ENCODE assay signal across 9 cellular contexts in the genomic region with DNA sequence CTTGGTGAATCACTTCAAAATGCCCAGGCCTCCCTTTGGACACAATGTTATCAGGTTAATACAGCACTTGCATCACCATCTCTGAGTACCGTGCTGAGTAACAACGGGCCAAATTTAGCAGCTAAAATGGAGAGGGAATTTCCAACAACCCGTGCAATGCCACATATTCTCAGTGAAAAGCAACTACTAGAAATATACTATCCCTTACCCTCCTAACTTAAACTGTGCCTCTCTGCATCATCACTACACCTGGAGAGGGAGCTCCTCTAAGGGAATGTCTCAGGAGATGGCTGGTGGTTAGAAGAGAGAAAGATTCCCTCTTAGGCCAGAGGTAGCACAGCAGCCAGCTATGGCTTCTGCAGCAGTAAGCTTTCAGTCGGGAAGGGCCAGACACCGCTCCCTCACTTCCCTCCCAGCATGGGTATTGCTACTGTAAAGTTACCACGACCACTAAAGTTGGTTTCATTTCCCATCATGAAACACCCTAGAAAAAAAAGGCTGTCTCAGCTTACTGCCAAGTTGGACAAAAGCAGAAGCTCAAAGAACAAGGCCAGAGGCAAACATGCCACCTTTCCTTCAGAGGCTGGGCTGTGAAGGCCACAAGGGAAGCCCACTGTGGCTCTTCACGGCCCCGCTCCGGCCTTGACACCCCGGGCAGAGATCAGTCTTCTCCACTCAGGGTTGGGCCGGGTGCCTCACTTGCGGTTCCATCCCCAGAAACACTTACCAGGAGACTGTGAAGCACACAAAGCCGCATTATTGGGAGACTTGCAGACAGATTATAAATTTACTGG. TPM values are rescaled to one million over a fixed set of nuclear protein-coding genes. Genes with fewer than 3 reads are reported as not detected.
DNase-seq lines count a peak whose midpoint lies in the region; ATAC-seq and TF ChIP-seq lines count a peak whose summit lies in the region.
"Had no signal": no experiment of that assay in that cellular context is flagged by ENCODE, and none has a peak within 500 bp of the region (broad histone marks: within the 10 kb centered on the region; RNA-seq: fewer than 3 reads in every experiment).

No MANE protein-coding gene starts in this region.

- in situ Hi-C loops in brain microvascular endothelial cell (cut with HindIII; ENCODE audit: low pct_ligation_motif_present, low sequenced_read_pairs): no loop called here

- intact Hi-C loops in left lung (cut with DNase I): no loop called here

- H3K27me3 ChIP-seq in brain microvascular endothelial cell (replicated peaks): no peaks in the 10 kb centered on the region
- H3K27me3 ChIP-seq in left lung: no peaks in the 10 kb centered on the region

- peaks cover 42 to 82% of the 10 kb centered on the region in 2 donors for H3K4me1 ChIP-seq in left lung

- ATAC-seq in HG03039 (IDR thresholded peaks at IDR 0.05; ENCODE audit: unreplicated experiment) (peak; percentile 40), left lung (peak; percentile 14)

- peaks cover 7% of the 10 kb centered on the region for H3K36me3 ChIP-seq in brain microvascular endothelial cell (replicated peaks)
- H3K36me3 ChIP-seq in left lung: no peaks in the 10 kb centered on the region

- H3K4me3 ChIP-seq in brain microvascular endothelial cell (ENCODE audit: low read depth, low read length): peak overlapping the region; percentile 85
- peak overlapping the region; percentile 9 to 70 for H3K4me3 ChIP-seq in left lung

- TF ChIP-seq CTCF in brain microvascular endothelial cell (IDR thresholded peaks at IDR 0.05; ENCODE audit: low read depth, low read length, missing control alignments): no peak
- no peak for TF ChIP-seq CTCF in left lung (IDR thresholded peaks at IDR 0.05)

- peak overlapping the region; percentile 81 for H3K27ac ChIP-seq in brain microvascular endothelial cell
- peak overlapping the region; percentile 85 to 88 for H3K27ac ChIP-seq in left lung
- H3K27ac ChIP-seq: C4-2B had no signal

- peak; percentile 15 for DNase-seq in NCI-H2227 (lab: John Stamatoyannopoulos, UW; ENCODE audit: unreplicated experiment)
- no peak for DNase-seq in NCI-H2227 treated with DMSO at 0.1 percent for 48 hours (lab: John Stamatoyannopoulos, UW)
- DNase-seq in SIG-M5 treated with dmso at 0.1 percent for 504 hours (lab: John Stamatoyannopoulos, UW; ENCODE audit: unreplicated experiment): peak; percentile 87
- peak; percentile 73 for DNase-seq in brain microvascular endothelial cell
- DNase-seq in left lung: peak; percentile 63 to 68
- DNase-seq in stimulated activated CD8-positive, alpha-beta memory T cell treated with anti-CD3 and anti-CD28 coated beads, Interleukin-12 subunit alpha, Interleukin-12 subunit beta, amount 100 ng/mL, for 4 hours (ENCODE audit: low read depth): peak; percentile 20
- DNase-seq in COR-L47 (lab: John Stamatoyannopoulos, UW): no peak

- H3K9me3 ChIP-seq in left lung: no peaks in the 10 kb centered on the region

RNA-seq across cellular contexts. Expression of a gene that starts 3.9 kb away (rescaled TPM):
- 10 to 100 TPM; 18.7 to 24.7 TPM for total RNA-seq in left lung

RNA-seq across cellular contexts. Expression of a gene that starts 50.6 kb away (rescaled TPM):
- total RNA-seq in left lung: 10 to 100 TPM; 18.1 to 27.7 TPM

RNA-seq across cellular contexts. Expression of a gene that starts 50.7 kb away (rescaled TPM):
- total RNA-seq in left lung: 10 to 100 TPM; 10.4 to 13.0 TPM

Comparison
In these comparisons a context has a peak if more than half of its experiments do, and no peak if none do; other contexts are left out.
1. DNase-seq: peak in NCI-H2227 (single experiment), SIG-M5 treated with dmso at 0.1 percent for 504 hours (single experiment), brain microvascular endothelial cell (single experiment), left lung (2 of 2) and stimulated activated CD8-positive, alpha-beta memory T cell treated with anti-CD3 and anti-CD28 coated beads, Interleukin-12 subunit alpha, Interleukin-12 subunit beta, amount 100 ng/mL, for 4 hours (single experiment); none in NCI-H2227 treated with DMSO at 0.1 percent for 48 hours (single experiment) and COR-L47 (single experiment).